16 cellular contexts compared by ENCODE assay signal in genomic region chr22:15729209-15729917, GRCh38. TPM values are rescaled to one million over a fixed set of nuclear protein-coding genes. Genes with fewer than 3 reads are reported as not detected.
"Had no signal": no experiment of that assay in that cellular context is flagged by ENCODE, and none has a peak within 500 bp of the region (broad histone marks: within the 10 kb centered on the region; RNA-seq: fewer than 3 reads in every experiment).

No MANE protein-coding gene starts in this region.

RNA-seq across cellular contexts. Expression of gene POTEH, which starts 39.5 kb away (rescaled TPM):
- total RNA-seq: heart right ventricle, kidney, left lobe of liver, liver, lower lobe of right lung, mammary epithelial cell, occipital lobe, osteocyte, posterior vena cava, psoas muscle, subcutaneous adipose tissue, suprapubic skin, thoracic aorta, ureter, uterus had no signal
- polyA plus RNA-seq: heart right ventricle, liver, mammary epithelial cell, psoas muscle, small intestine had no signal
